9 cellular contexts compared by ENCODE assay signal in genomic region chr11:61567286-61568061, GRCh38. TPM values are rescaled to one million over a fixed set of nuclear protein-coding genes. Genes with fewer than 3 reads are reported as not detected.
A peak's percentile ranks its signal among the peaks of the same experiment; 100 is the strongest.
DNase-seq lines count a peak whose midpoint lies in the region; ATAC-seq and TF ChIP-seq lines count a peak whose summit lies in the region.
"Had no signal": no experiment of that assay in that cellular context is flagged by ENCODE, and none has a peak within 500 bp of the region (broad histone marks: within the 10 kb centered on the region; RNA-seq: fewer than 3 reads in every experiment).

No MANE protein-coding gene starts in this region.

- no peaks in the 10 kb centered on the region for H3F3A ChIP-seq in Loucy (ENCODE audit: low read depth)

- ATAC-seq in activated CD4-positive, CD25-positive, alpha-beta regulatory T cell treated with anti-CD3 and anti-CD28 coated beads, Interleukin-2, amount 50 U/mL, for 24 hours: peak; percentile 59 to 60
- no peak for ATAC-seq in GM21423 (IDR thresholded peaks at IDR 0.05; ENCODE audit: unreplicated experiment)

- DNase-seq in Calu3 (peak; percentile 86), kidney glomerular epithelial cell (lab: John Stamatoyannopoulos, UW) (peak; percentile 50), NCI-H446 (lab: John Stamatoyannopoulos, UW) (no peak)
- DNase-seq in central memory CD4-positive, alpha-beta T cell: peak; percentile 66
- DNase-seq in stimulated activated CD4-positive, alpha-beta T cell treated with anti-CD3 and anti-CD28 coated beads, Interleukin-1b, Interleukin-23, amount 100 ng/mL, for 48 hours: peak; percentile 74

- H3K4me3 ChIP-seq in Loucy (ENCODE audit: low read length, poor library complexity, severe bottlenecking): no peak overlapping the region

- TF ChIP-seq CTCF in Calu3 (IDR thresholded peaks at IDR 0.05; ENCODE audit: unreplicated experiment) (peak; percentile 84), Loucy (conservative IDR thresholded peaks at IDR 0.05; ENCODE audit: low read length) (0 out of 2 replicates have a peak, but pooled peaks have one; percentile 13)

- no peaks in the 10 kb centered on the region for H3K4me1 ChIP-seq in Loucy (ENCODE audit: insufficient read depth, low read length, poor library complexity, severe bottlenecking)

- H3K27ac Mint-ChIP-seq in Calu3 (ENCODE audit: unreplicated experiment): no peak overlapping the region

- H3K27me3 ChIP-seq in Loucy (ENCODE audit: insufficient read depth, low read length, poor library complexity, severe bottlenecking): no peaks in the 10 kb centered on the region

- no peak overlapping the region for H3K9ac ChIP-seq in Loucy (ENCODE audit: low read depth, low read length, poor library complexity, severe bottlenecking)
- H3K9ac ChIP-seq: KMS-11 had no signal

- no peak overlapping the region for H2AFZ ChIP-seq in Loucy (ENCODE audit: low read length)

- BruUV-seq in Calu3 (replicated peaks; lab: Mats Ljungman, UMichigan): no TSS peak

- H3K79me2 ChIP-seq in Loucy (ENCODE audit: insufficient read depth, low read length): no peaks in the 10 kb centered on the region

- H4K20me1 ChIP-seq in Loucy (ENCODE audit: insufficient read depth, low read length, poor library complexity, severe bottlenecking): no peaks in the 10 kb centered on the region

- intact Hi-C loops in Calu3 (cut with micrococcal nuclease; ENCODE audit: unreplicated experiment): no loop called here

- H3K27me3 Mint-ChIP-seq in Calu3 (ENCODE audit: unreplicated experiment): peaks cover 100% of the 10 kb centered on the region

- CTCF ChIA-PET in Calu3 (lab: Charles Lee): interaction anchor here (0.9 to 1.5 kb wide), 6 partner anchors 10 to 247 kb away, joined by 3 to 5 read pairs (median 3); no protein-coding TSS in a partner anchor

- no peaks in the 10 kb centered on the region for H3K9me3 ChIP-seq in Loucy (ENCODE audit: insufficient read depth, low read depth, low read length)

- no peak overlapping the region for H3K4me2 ChIP-seq in Loucy (ENCODE audit: low read depth, low read length, poor library complexity, severe bottlenecking)
- H3K4me2 ChIP-seq: KMS-11 had no signal

- no peaks in the 10 kb centered on the region for H3K9me2 ChIP-seq in Loucy (replicated peaks; ENCODE audit: low read depth, low read length)

- no peaks in the 10 kb centered on the region for H3K4me1 Mint-ChIP-seq in Calu3 (ENCODE audit: low read depth, unreplicated experiment)

- peaks cover 5% of the 10 kb centered on the region for H3K36me3 Mint-ChIP-seq in Calu3 (ENCODE audit: insufficient read depth, unreplicated experiment)

- H3K4me3 Mint-ChIP-seq in Calu3 (ENCODE audit: low read depth, unreplicated experiment): no peak overlapping the region

- no peaks in the 10 kb centered on the region for H3K9me3 Mint-ChIP-seq in Calu3 (ENCODE audit: low read depth, unreplicated experiment)

- no peaks in the 10 kb centered on the region for H3K36me3 ChIP-seq in Loucy (ENCODE audit: insufficient read depth, low read length)

RNA-seq across cellular contexts. Expression of gene SYT7, which starts 13.4 kb away (rescaled TPM):
- 4.4 and 6.3 TPM in 2 replicates for total RNA-seq in Calu3 (2022)

RNA-seq across cellular contexts. Expression of gene LRRC10B, which starts 58.9 kb away (rescaled TPM):
- total RNA-seq in Calu3 (2022): not detected in 2 replicates

Comparison
In these comparisons a context has a peak if more than half of its experiments do, and no peak if none do; other contexts are left out.
1. DNase-seq: peak in Calu3 (single experiment), central memory CD4-positive, alpha-beta T cell (single experiment), kidney glomerular epithelial cell (single experiment) and stimulated activated CD4-positive, alpha-beta T cell treated with anti-CD3 and anti-CD28 coated beads, Interleukin-1b, Interleukin-23, amount 100 ng/mL, for 48 hours (single experiment); none in NCI-H446 (0 of 2).